In genomic region chr10:32104181-32104580, GRCh38 we compare ENCODE assay signal across 21 cellular contexts.
"Had no signal": no experiment of that assay in that cellular context is flagged by ENCODE, and none has a peak within 500 bp of the region (broad histone marks: within the 10 kb centered on the region; RNA-seq: fewer than 3 reads in every experiment).

No MANE protein-coding gene starts in this region.

- H3K27me3 ChIP-seq: body of pancreas, left lung, suprapubic skin had no signal

- H3K4me2 ChIP-seq: smooth muscle cell had no signal

- H3K27ac ChIP-seq: body of pancreas, left lung, prostate gland, SK-N-MC, suprapubic skin, WERI-Rb-1 had no signal

- H3K36me3 ChIP-seq: left lung, prostate gland, suprapubic skin, WERI-Rb-1 had no signal

- ATAC-seq: activated T-cell treated with anti-CD3 and anti-CD28 coated beads, Interleukin-2, amount 50 U/mL, for 4 hours; body of pancreas; left lung; natural killer cell treated with Interleukin-12 subunit alpha and Interleukin-12 subunit beta and Interleukin-15 and Interleukin-18, amount 100 ng/mL, for 72 hours; stimulated activated naive CD8-positive, alpha-beta T cell treated with anti-CD3 and anti-CD28 coated beads, Interleukin-15, Interleukin-2, amounts not matched to agents 100 U/mL and 50 U/mL, for 24 hours had no signal

- H3K9me3 ChIP-seq: body of pancreas, left lung, mucosa of descending colon, prostate gland, suprapubic skin had no signal

- H3K4me3 ChIP-seq: body of pancreas, left lung, mucosa of descending colon, prostate gland, SK-N-MC, smooth muscle cell, suprapubic skin had no signal

- H3K4me1 ChIP-seq: left lung had no signal

- DNase-seq: activated CD4-positive, alpha-beta T cell treated with anti-CD3 and anti-CD28 coated beads, Interleukin-2, amount 50 U/mL, for 48 hours; activated effector memory CD4-positive, alpha-beta T cell treated with Interleukin-2 at 50 U/mL for 16 hours; activated naive CD4-positive, alpha-beta T cell treated with anti-CD3 and anti-CD28 coated beads, Interleukin-2, amount 50 U/mL, for 16 hours; activated T-cell treated with anti-CD3 and anti-CD28 coated beads, Interleukin-2, amount 50 U/mL, for 4 hours; body of pancreas; caudate nucleus; cortex of kidney; effector CD8-positive, alpha-beta T cell; islet precursor cell; left lung; mucosa of descending colon; right cardiac atrium; stimulated activated CD4-positive, alpha-beta T cell treated with anti-CD3 and anti-CD28 coated beads, Interleukin-4, amount 100 ng/mL, for 4 hours; stimulated activated CD8-positive, alpha-beta memory T cell treated with anti-CD3 and anti-CD28 coated beads, Interleukin-4, amount 100 ng/mL, for 48 hours; stimulated activated naive CD8-positive, alpha-beta T cell treated with anti-CD3 and anti-CD28 coated beads, Interleukin-15, Interleukin-2, amounts not matched to agents 100 U/mL and 50 U/mL, for 24 hours had no signal
